26 cellular contexts compared by ENCODE assay signal in genomic region chr11:35836185-35836584, GRCh38.
"Had no signal": no experiment of that assay in that cellular context is flagged by ENCODE, and none has a peak within 500 bp of the region (broad histone marks: within the 10 kb centered on the region; RNA-seq: fewer than 3 reads in every experiment).

No MANE protein-coding gene starts in this region.

- H3K27ac ChIP-seq: lower lobe of right lung, pancreas, prostate gland, sigmoid colon, stomach, testis, thyroid gland, transverse colon, upper lobe of left lung, vagina had no signal

- ATAC-seq: left ventricle myocardium superior; lower lobe of right lung; naive thymus-derived CD4-positive, alpha-beta T cell; natural killer cell treated with Interleukin-12 subunit alpha and Interleukin-12 subunit beta and Interleukin-15 and Interleukin-18, amount 100 ng/mL, for 72 hours; right cardiac atrium; stimulated activated naive B cell treated with anti-CD40 and anti-IgM and Interleukin-4, amounts not matched to agents 10 μg/mL and 1 μg/mL and 100 μg/mL, for 72 hours; stimulated activated naive CD8-positive, alpha-beta T cell treated with anti-CD3 and anti-CD28 coated beads, Interleukin-15, Interleukin-2, amounts not matched to agents 100 U/mL and 50 U/mL, for 24 hours had no signal

- H3K4me1 ChIP-seq: lower lobe of right lung, pancreas, prostate gland, stomach, testis, thyroid gland, transverse colon, upper lobe of left lung, vagina had no signal

- H3K9me3 ChIP-seq: lower lobe of right lung, pancreas, prostate gland, sigmoid colon, testis, thyroid gland, transverse colon, vagina had no signal

- H3K27me3 ChIP-seq: pancreas, sigmoid colon, stomach, testis, thyroid gland, transverse colon, upper lobe of left lung, vagina had no signal

- FAIRE-seq: kidney, pancreas had no signal

- H3K4me2 ChIP-seq: smooth muscle cell had no signal

- DNase-seq: head of caudate nucleus; hippocampal formation; kidney; left ventricle myocardium superior; lower lobe of right lung; mammary epithelial cell; mesenchymal stem cell; naive thymus-derived CD4-positive, alpha-beta T cell; nucleus accumbens; pancreas; posterior cingulate gyrus; retina; right cardiac atrium; sigmoid colon; stimulated activated CD4-positive, alpha-beta T cell treated with anti-CD3 and anti-CD28 coated beads, Interleukin-1b, Interleukin-23, amount 100 ng/mL, for 48 hours; stimulated activated naive B cell treated with anti-CD40 and anti-IgM and Interleukin-4, amounts not matched to agents 10 μg/mL and 1 μg/mL and 100 μg/mL, for 72 hours; stomach; thyroid gland; transverse colon; upper lobe of left lung had no signal

- H3K4me3 ChIP-seq: lower lobe of right lung, pancreas, prostate gland, sigmoid colon, smooth muscle cell, stomach, testis, thyroid gland, transverse colon, upper lobe of left lung, vagina had no signal

- H3K36me3 ChIP-seq: lower lobe of right lung, pancreas, prostate gland, sigmoid colon, stomach, thyroid gland, transverse colon, upper lobe of left lung, vagina had no signal
